ENCODE assay signal across 8 cellular contexts in the genomic region with DNA sequence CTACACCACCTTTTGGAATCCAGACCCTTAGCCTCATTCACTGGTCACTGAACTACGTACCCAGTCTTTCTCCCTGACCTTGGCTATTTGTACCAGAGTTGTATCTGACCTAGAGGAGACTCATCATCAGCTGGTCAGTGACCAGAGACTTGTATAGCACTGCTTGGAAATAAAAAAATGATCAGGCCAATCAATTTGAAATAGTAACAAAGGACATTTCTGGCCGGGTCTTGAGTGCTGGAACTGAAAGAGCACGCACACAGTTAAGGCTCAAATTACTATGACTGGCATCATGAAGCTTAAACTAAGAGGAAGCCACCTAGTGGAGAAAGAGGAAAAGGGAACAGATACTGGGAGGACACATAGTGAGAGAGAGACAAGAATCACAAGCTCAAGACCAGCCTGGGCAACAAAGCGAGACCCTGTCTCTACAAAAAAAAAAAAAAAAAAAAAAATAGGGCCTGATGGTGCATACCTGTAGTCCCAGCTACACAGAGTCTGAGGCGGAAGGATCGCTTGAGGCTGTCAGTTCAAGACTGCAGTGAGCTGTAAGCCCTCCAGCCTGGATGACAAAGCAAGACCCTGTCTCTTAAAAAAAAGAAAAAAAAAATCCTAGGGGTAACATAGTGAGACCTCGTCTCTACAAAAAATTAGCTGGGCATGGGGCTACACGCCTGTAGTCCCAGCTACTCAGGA. TPM values are rescaled to one million over a fixed set of nuclear protein-coding genes. Genes with fewer than 3 reads are reported as not detected.
DNase-seq lines count a peak whose midpoint lies in the region; ATAC-seq and TF ChIP-seq lines count a peak whose summit lies in the region.

No MANE protein-coding gene starts in this region.

- TF ChIP-seq CTCF in right atrium auricular region (IDR thresholded peaks at IDR 0.05) (peak; percentile 43 to 65), sigmoid colon (IDR thresholded peaks at IDR 0.05) (peak in 3 of 4 experiments; percentile 25 to 44 (median 40))

- H3K36me3 ChIP-seq in right atrium auricular region = no peaks in the 10 kb centered on the region
- no peaks in the 10 kb centered on the region for H3K36me3 ChIP-seq in sigmoid colon

- peak; percentile 73 for DNase-seq in EH (ENCODE audit: low read depth)
- peak; percentile 52 for DNase-seq in NCI-H226
- no peak for DNase-seq in activated T-helper 2 cell treated with anti-CD3 and anti-CD28 coated beads, Interferon-gamma antibody, Interleukin-2, Interleukin-4, amounts not matched to agents 10 μg/mL and 5 μg/mL and 100 μg/mL, durations not matched to agents 14 hours and 24 hours and 36 hours (ENCODE audit: low spot score)
- no peak for DNase-seq in right atrium auricular region (ENCODE audit: low spot score)
- DNase-seq in sigmoid colon = no peak
- no peak for DNase-seq in activated CD4-positive, alpha-beta T cell treated with anti-CD3 and anti-CD28 coated beads for 1 hour

- H3K27ac ChIP-seq in right atrium auricular region (peak overlapping the region in 1 of 2 donors; percentile 0), sigmoid colon (no peak overlapping the region)

- TF ChIP-seq POLR2A in sigmoid colon (IDR thresholded peaks at IDR 0.05) = no peak

- 49 to 50% methylated on average over 8 of the region's 8 CpGs for WGBS in sigmoid colon, 2 donors

- peak overlapping the region; percentile 28 for H3K27ac Mint-ChIP-seq in activated T-helper 2 cell treated with anti-CD3 and anti-CD28 coated beads, Interferon-gamma antibody, Interleukin-2, Interleukin-4, amounts not matched to agents 10 μg/mL and 5 μg/mL and 100 μg/mL, durations not matched to agents 14 hours and 24 hours and 36 hours

- H3K9me3 ChIP-seq in right atrium auricular region (no peaks in the 10 kb centered on the region), sigmoid colon (no peaks in the 10 kb centered on the region)

- TF ChIP-seq EP300 in sigmoid colon (IDR thresholded peaks at IDR 0.05) = no peak

- H3K9me3 Mint-ChIP-seq in activated T-helper 2 cell treated with anti-CD3 and anti-CD28 coated beads, Interferon-gamma antibody, Interleukin-2, Interleukin-4, amounts not matched to agents 10 μg/mL and 5 μg/mL and 100 μg/mL, durations not matched to agents 14 hours and 24 hours and 36 hours = no peaks in the 10 kb centered on the region

- H3K27me3 ChIP-seq in right atrium auricular region (no peaks in the 10 kb centered on the region), sigmoid colon (no peaks in the 10 kb centered on the region)

- H3K36me3 Mint-ChIP-seq in activated T-helper 2 cell treated with anti-CD3 and anti-CD28 coated beads, Interferon-gamma antibody, Interleukin-2, Interleukin-4, amounts not matched to agents 10 μg/mL and 5 μg/mL and 100 μg/mL, durations not matched to agents 14 hours and 24 hours and 36 hours (ENCODE audit: low read depth) = peaks cover 5% of the 10 kb centered on the region

- H3K4me3 ChIP-seq in right atrium auricular region = no peak overlapping the region
- no peak overlapping the region for H3K4me3 ChIP-seq in sigmoid colon

- intact Hi-C loops in activated T-helper 2 cell treated with anti-CD3 and anti-CD28 coated beads, Interferon-gamma antibody, Interleukin-2, Interleukin-4, amounts not matched to agents 10 μg/mL and 5 μg/mL and 100 μg/mL, durations not matched to agents 14 hours and 24 hours and 36 hours (cut with micrococcal nuclease) = no loop called here
- intact Hi-C loops in sigmoid colon (cut with DNase I) = loop anchor here (5.0 kb wide), 1 partner anchor 296 kb away; no protein-coding TSS in a partner anchor

- H3K4me1 Mint-ChIP-seq in activated T-helper 2 cell treated with anti-CD3 and anti-CD28 coated beads, Interferon-gamma antibody, Interleukin-2, Interleukin-4, amounts not matched to agents 10 μg/mL and 5 μg/mL and 100 μg/mL, durations not matched to agents 14 hours and 24 hours and 36 hours (ENCODE audit: low read depth) = peaks cover 5% of the 10 kb centered on the region

- no peaks in the 10 kb centered on the region for H3K4me1 ChIP-seq in right atrium auricular region
- peaks cover 0 to 4% (median 0%) of the 10 kb centered on the region in 4 donors for H3K4me1 ChIP-seq in sigmoid colon

- ATAC-seq in GM19463 (IDR thresholded peaks at IDR 0.05; ENCODE audit: unreplicated experiment) = peak; percentile 100
- ATAC-seq in HG03439 (IDR thresholded peaks at IDR 0.05; ENCODE audit: unreplicated experiment) = peak; percentile 99

- H3K4me3 Mint-ChIP-seq in activated T-helper 2 cell treated with anti-CD3 and anti-CD28 coated beads, Interferon-gamma antibody, Interleukin-2, Interleukin-4, amounts not matched to agents 10 μg/mL and 5 μg/mL and 100 μg/mL, durations not matched to agents 14 hours and 24 hours and 36 hours (ENCODE audit: low read depth) = no peak overlapping the region

- H3K27me3 Mint-ChIP-seq in activated T-helper 2 cell treated with anti-CD3 and anti-CD28 coated beads, Interferon-gamma antibody, Interleukin-2, Interleukin-4, amounts not matched to agents 10 μg/mL and 5 μg/mL and 100 μg/mL, durations not matched to agents 14 hours and 24 hours and 36 hours (ENCODE audit: low read depth) = peaks cover 5% of the 10 kb centered on the region

RNA-seq across cellular contexts. Expression of a gene that starts 12.8 kb away (rescaled TPM):
- 63.0 and 66.3 TPM in 2 replicates for total RNA-seq in activated T-helper 2 cell treated with anti-CD3 and anti-CD28 coated beads, Interferon-gamma antibody, Interleukin-2, Interleukin-4, amounts not matched to agents 10 μg/mL and 5 μg/mL and 100 μg/mL, durations not matched to agents 14 hours and 24 hours and 36 hours
- 10 to 100 TPM; 48.0 to 57.7 TPM for total RNA-seq in right atrium auricular region
- 10 to 100 TPM; 37.1 to 58.2 (median 55.8) TPM for total RNA-seq in sigmoid colon
- 10 to 100 TPM; 54.1 to 78.6 (median 67.5) TPM for polyA plus RNA-seq in sigmoid colon

Comparison
In these comparisons a context has a peak if more than half of its experiments do, and no peak if none do; other contexts are left out.
1. DNase-seq: peak in EH (single experiment) and NCI-H226 (single experiment); none in activated T-helper 2 cell treated with anti-CD3 and anti-CD28 coated beads, Interferon-gamma antibody, Interleukin-2, Interleukin-4, amounts not matched to agents 10 μg/mL and 5 μg/mL and 100 μg/mL, durations not matched to agents 14 hours and 24 hours and 36 hours (single experiment), right atrium auricular region (single experiment), sigmoid colon (single experiment) and activated CD4-positive, alpha-beta T cell treated with anti-CD3 and anti-CD28 coated beads for 1 hour (single experiment).